2 cellular contexts compared by ENCODE assay signal in the genomic region with DNA sequence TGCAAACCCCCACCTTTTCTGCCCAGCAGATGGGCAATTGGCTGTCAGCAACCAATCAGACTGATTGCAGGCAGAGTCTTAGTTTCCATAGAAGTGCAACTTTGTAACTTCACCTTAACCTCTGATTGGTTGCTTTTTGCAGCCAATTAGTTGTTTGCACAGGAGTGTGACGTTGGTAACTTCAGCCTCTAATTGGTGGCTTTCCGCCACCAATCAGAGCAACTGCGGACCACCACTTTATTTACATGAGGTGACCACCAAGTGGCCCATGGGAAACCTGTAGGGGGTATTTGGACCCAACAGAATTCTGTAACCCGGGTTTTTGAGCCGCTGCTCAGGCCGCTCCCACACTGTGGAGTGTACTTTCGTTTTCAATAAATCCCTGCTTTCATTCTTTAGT.
TF ChIP-seq lines count a peak whose summit lies in the region.

No MANE protein-coding gene starts in this region.

TF ChIP-seq in K562, 482 proteins besides CTCF, POLR2A, EP300 and RAD21:
- TF ChIP-seq ZNF592 (IDR thresholded peaks at IDR 0.05), result no peak
- no peak for TF ChIP-seq CHCHD3 (CRISPR knock-in tag; IDR thresholded peaks at IDR 0.05)
- peak; percentile 22 for TF ChIP-seq NFYB (IDR thresholded peaks at IDR 0.05; ENCODE audit: extremely low read depth, insufficient read length)
- no peak for TF ChIP-seq PURB (CRISPR knock-in tag; IDR thresholded peaks at IDR 0.05; ENCODE audit: low read depth)
- TF ChIP-seq ZNF354B (CRISPR knock-in tag; IDR thresholded peaks at IDR 0.05), result no peak
- TF ChIP-seq, protein P1, sequence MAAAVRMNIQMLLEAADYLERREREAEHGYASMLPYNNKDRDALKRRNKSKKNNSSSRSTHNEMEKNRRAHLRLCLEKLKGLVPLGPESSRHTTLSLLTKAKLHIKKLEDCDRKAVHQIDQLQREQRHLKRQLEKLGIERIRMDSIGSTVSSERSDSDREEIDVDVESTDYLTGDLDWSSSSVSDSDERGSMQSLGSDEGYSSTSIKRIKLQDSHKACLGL (CRISPR knock-in tag; IDR thresholded peaks at IDR 0.05; ENCODE audit: borderline replicate concordance, poor library complexity, severe bottlenecking), result no peak
- TF ChIP-seq TRIM24 (IDR thresholded peaks at IDR 0.05), result no peak
TF ChIP-seq in K562: peak in this region for 1.

TF ChIP-seq in HepG2, 621 proteins besides CTCF, POLR2A, EP300 and RAD21:
- TF ChIP-seq NFYB (CRISPR knock-in tag; IDR thresholded peaks at IDR 0.05), result peak; percentile 79
- TF ChIP-seq, protein P2, sequence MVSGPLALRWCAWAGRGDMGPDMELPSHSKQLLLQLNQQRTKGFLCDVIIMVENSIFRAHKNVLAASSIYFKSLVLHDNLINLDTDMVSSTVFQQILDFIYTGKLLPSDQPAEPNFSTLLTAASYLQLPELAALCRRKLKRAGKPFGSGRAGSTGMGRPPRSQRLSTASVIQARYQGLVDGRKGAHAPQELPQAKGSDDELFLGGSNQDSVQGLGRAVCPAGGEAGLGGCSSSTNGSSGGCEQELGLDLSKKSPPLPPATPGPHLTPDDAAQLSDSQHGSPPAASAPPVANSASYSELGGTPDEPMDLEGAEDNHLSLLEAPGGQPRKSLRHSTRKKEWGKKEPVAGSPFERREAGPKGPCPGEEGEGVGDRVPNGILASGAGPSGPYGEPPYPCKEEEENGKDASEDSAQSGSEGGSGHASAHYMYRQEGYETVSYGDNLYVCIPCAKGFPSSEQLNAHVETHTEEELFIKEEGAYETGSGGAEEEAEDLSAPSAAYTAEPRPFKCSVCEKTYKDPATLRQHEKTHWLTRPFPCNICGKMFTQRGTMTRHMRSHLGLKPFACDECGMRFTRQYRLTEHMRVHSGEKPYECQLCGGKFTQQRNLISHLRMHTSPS (CRISPR knock-in tag; IDR thresholded peaks at IDR 0.05; ENCODE audit: low read depth), result no peak
- TF ChIP-seq ZMYM4 (CRISPR knock-in tag; IDR thresholded peaks at IDR 0.05), result peak; percentile 67
- peak; percentile 96 for TF ChIP-seq RFXANK (CRISPR knock-in tag; IDR thresholded peaks at IDR 0.05)
- TF ChIP-seq ZNF124 (CRISPR knock-in tag; IDR thresholded peaks at IDR 0.05), result no peak
- peak; percentile 45; the same call in 1 of the 2 replicates for TF ChIP-seq CREB1 (IDR thresholded peaks at IDR 0.05)
- TF ChIP-seq CREB1 (CRISPR knock-in tag; IDR thresholded peaks at IDR 0.05), result peak; percentile 48; the same call in 1 of the 2 replicates
- TF ChIP-seq ATF1 (CRISPR knock-in tag; IDR thresholded peaks at IDR 0.05), result peak; percentile 60; the same call in 1 of the 2 replicates
- TF ChIP-seq RFX5 (IDR thresholded peaks at IDR 0.05; ENCODE audit: low read depth, low read length), result peak; percentile 92
- TF ChIP-seq ZFP37 (CRISPR knock-in tag; IDR thresholded peaks at IDR 0.05; ENCODE audit: borderline replicate concordance), result no peak
- peak; percentile 96 for TF ChIP-seq RFXAP (CRISPR knock-in tag; IDR thresholded peaks at IDR 0.05; ENCODE audit: borderline replicate concordance)
- peak; percentile 52; the same call in 1 of the 2 replicates for TF ChIP-seq CREM (IDR thresholded peaks at IDR 0.05)
- no peak for TF ChIP-seq CREM (CRISPR knock-in tag; IDR thresholded peaks at IDR 0.05)
- TF ChIP-seq NFYC (CRISPR knock-in tag; IDR thresholded peaks at IDR 0.05), result peak; percentile 81
- TF ChIP-seq ZBTB7B (CRISPR knock-in tag; IDR thresholded peaks at IDR 0.05), result 0 out of 2 replicates have a peak, but pooled peaks have one; percentile 43
- TF ChIP-seq FOXK1 (CRISPR knock-in tag; IDR thresholded peaks at IDR 0.05; ENCODE audit: borderline replicate concordance, low read depth), result no peak
- TF ChIP-seq MTERF4 (CRISPR knock-in tag; IDR thresholded peaks at IDR 0.05), result no peak
